In the genomic region with DNA sequence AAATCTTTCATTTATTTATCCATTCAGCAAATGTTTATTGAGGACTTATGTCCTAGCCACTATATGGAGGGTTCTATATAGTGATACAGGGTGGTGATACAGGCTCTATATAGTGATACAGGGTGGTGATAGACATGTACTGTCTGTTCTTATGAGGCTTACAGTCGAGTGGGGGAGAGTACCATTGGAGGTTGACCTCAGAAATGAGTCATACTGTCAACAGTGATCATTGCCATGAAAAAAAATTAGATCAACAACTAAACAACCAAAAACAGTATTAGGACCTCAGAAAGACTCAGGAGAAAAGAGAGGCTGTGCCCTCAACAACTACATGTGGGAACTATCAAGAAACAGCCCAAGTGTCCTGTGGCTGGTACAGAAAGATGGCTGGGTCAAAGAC, we compare ENCODE assay signal across 1 cellular context.
TF ChIP-seq lines count a peak whose summit lies in the region.

No MANE protein-coding gene starts in this region.

TF ChIP-seq in IMR-90, 13 proteins besides CTCF, POLR2A, EP300 and RAD21:
- TF ChIP-seq MAFK (IDR thresholded peaks at IDR 0.05; ENCODE audit: low read depth, low read length) (no peak), MAZ (IDR thresholded peaks at IDR 0.05; ENCODE audit: borderline replicate concordance, low read depth, low read length) (no peak), FOS (IDR thresholded peaks at IDR 0.05; ENCODE audit: low read depth, low read length) (0 out of 2 replicates have a peak, but pooled peaks have one; percentile 19)
